Comparison of ENCODE assay signal across 19 cellular contexts in genomic region chr11:32056445-32056844, GRCh38. TPM values are rescaled to one million over a fixed set of nuclear protein-coding genes. Genes with fewer than 3 reads are reported as not detected.
DNase-seq lines count a peak whose midpoint lies in the region; ATAC-seq and TF ChIP-seq lines count a peak whose summit lies in the region.
"Had no signal": no experiment of that assay in that cellular context is flagged by ENCODE, and none has a peak within 500 bp of the region (broad histone marks: within the 10 kb centered on the region; RNA-seq: fewer than 3 reads in every experiment).

No MANE protein-coding gene starts in this region.

- no peaks in the 10 kb centered on the region for H3K4me1 Mint-ChIP-seq in Calu3 (ENCODE audit: low read depth, unreplicated experiment)
- no peaks in the 10 kb centered on the region for H3K4me1 Mint-ChIP-seq in activated naive CD8-positive, alpha-beta T cell treated with anti-CD3 and anti-CD28 coated beads, Interleukin-2, amount 50 U/mL, for 24 hours

- no peaks in the 10 kb centered on the region for H3K27me3 ChIP-seq in SJCRH30
- H3K27me3 ChIP-seq: BE2C had no signal

- H3K4me1 ChIP-seq in SJCRH30, result peaks cover 17% of the 10 kb centered on the region
- H3K4me1 ChIP-seq: BE2C, prostate gland had no signal

- no peaks in the 10 kb centered on the region for H3K36me3 ChIP-seq in SJCRH30
- H3K36me3 ChIP-seq: BE2C, prostate gland, thoracic aorta had no signal

- CTCF ChIA-PET in Calu3 (lab: Charles Lee), result no interaction called here

- H3K27ac ChIP-seq in SJCRH30, result no peak overlapping the region
- H3K27ac ChIP-seq: prostate gland, thoracic aorta had no signal

- peaks cover 90% of the 10 kb centered on the region for H3K27me3 Mint-ChIP-seq in Calu3 (ENCODE audit: unreplicated experiment)
- H3K27me3 Mint-ChIP-seq in activated naive CD8-positive, alpha-beta T cell treated with anti-CD3 and anti-CD28 coated beads, Interleukin-2, amount 50 U/mL, for 24 hours, result peaks cover 17% of the 10 kb centered on the region

- H3K4me3 ChIP-seq in SJCRH30 (no peak overlapping the region), fibroblast of mammary gland (ENCODE audit: control insufficient read depth, low read depth, low read length) (no peak overlapping the region)
- H3K4me3 ChIP-seq: prostate gland, thoracic aorta had no signal

- H3K9me3 Mint-ChIP-seq in Calu3 (ENCODE audit: low read depth, unreplicated experiment), result no peaks in the 10 kb centered on the region
- H3K9me3 Mint-ChIP-seq in activated naive CD8-positive, alpha-beta T cell treated with anti-CD3 and anti-CD28 coated beads, Interleukin-2, amount 50 U/mL, for 24 hours, result no peaks in the 10 kb centered on the region
- H3K9me3 Mint-ChIP-seq: activated CD8-positive, alpha-beta T cell treated with anti-CD3 and anti-CD28 coated beads for 36 hours; endodermal cell had no signal

- H3K4me3 Mint-ChIP-seq in Calu3 (ENCODE audit: low read depth, unreplicated experiment), result no peak overlapping the region
- no peak overlapping the region for H3K4me3 Mint-ChIP-seq in activated naive CD8-positive, alpha-beta T cell treated with anti-CD3 and anti-CD28 coated beads, Interleukin-2, amount 50 U/mL, for 24 hours
- H3K4me3 Mint-ChIP-seq: activated CD8-positive, alpha-beta T cell treated with anti-CD3 and anti-CD28 coated beads for 36 hours; endodermal cell had no signal

- TF ChIP-seq CTCF in AG09319 (IDR thresholded peaks at IDR 0.05; ENCODE audit: low read depth, low read length), result no peak
- TF ChIP-seq CTCF in fibroblast of mammary gland (conservative IDR thresholded peaks at IDR 0.05; ENCODE audit: control insufficient read depth, insufficient read depth, low read depth, low read length), result no peak
- no peak for TF ChIP-seq CTCF in Calu3 (IDR thresholded peaks at IDR 0.05; ENCODE audit: unreplicated experiment)

- H3K9me3 ChIP-seq in SJCRH30 (replicated peaks), result no peaks in the 10 kb centered on the region
- H3K9me3 ChIP-seq: BE2C, prostate gland, thoracic aorta had no signal

- intact Hi-C loops in Calu3 (cut with micrococcal nuclease; ENCODE audit: unreplicated experiment), result no loop called here

- H3K36me3 Mint-ChIP-seq in Calu3 (ENCODE audit: insufficient read depth, unreplicated experiment), result no peaks in the 10 kb centered on the region
- no peaks in the 10 kb centered on the region for H3K36me3 Mint-ChIP-seq in activated naive CD8-positive, alpha-beta T cell treated with anti-CD3 and anti-CD28 coated beads, Interleukin-2, amount 50 U/mL, for 24 hours (ENCODE audit: low read depth)

- no peak for ATAC-seq in activated naive CD8-positive, alpha-beta T cell treated with anti-CD3 and anti-CD28 coated beads, Interleukin-2, amount 50 U/mL, for 24 hours
- no peak for ATAC-seq in GM19467 (IDR thresholded peaks at IDR 0.05; ENCODE audit: unreplicated experiment)
- ATAC-seq: activated CD8-positive, alpha-beta T cell treated with anti-CD3 and anti-CD28 coated beads for 36 hours; left colon; Right ventricle myocardium inferior had no signal

- DNase-seq in AG09319 (ENCODE audit: extremely low read depth, low read depth) (peak; percentile 38), H4 (ENCODE audit: low spot score) (peak; percentile 96), SJCRH30 (peak; percentile 20 to 24), fibroblast of mammary gland (ENCODE audit: low read depth) (peak; percentile 52), Calu3 (no peak), DMS 273 (lab: John Stamatoyannopoulos, UW; ENCODE audit: unreplicated experiment) (no peak)
- DNase-seq in activated naive CD8-positive, alpha-beta T cell treated with anti-CD3 and anti-CD28 coated beads, Interleukin-2, amount 50 U/mL, for 24 hours, result no peak
- DNase-seq: activated CD8-positive, alpha-beta T cell treated with anti-CD3 and anti-CD28 coated beads for 36 hours; BE2C; endodermal cell; GOT3; hippocampal formation; left colon; NCI-H2107; T1000 had no signal

- H3K27ac Mint-ChIP-seq in Calu3 (ENCODE audit: unreplicated experiment), result no peak overlapping the region
- no peak overlapping the region for H3K27ac Mint-ChIP-seq in activated naive CD8-positive, alpha-beta T cell treated with anti-CD3 and anti-CD28 coated beads, Interleukin-2, amount 50 U/mL, for 24 hours
- H3K27ac Mint-ChIP-seq: activated CD8-positive, alpha-beta T cell treated with anti-CD3 and anti-CD28 coated beads for 36 hours; endodermal cell had no signal

- no TSS peak for BruUV-seq in Calu3 (replicated peaks; lab: Mats Ljungman, UMichigan)

RNA-seq across cellular contexts. Expression of gene RCN1, which starts 34.4 kb away (rescaled TPM):
- 254 and 283 TPM in 2 replicates for total RNA-seq in H4 (2014; rRNA removed; shearing (Covaris generic))
- total RNA-seq in SJCRH30 (2014; rRNA removed; shearing (Covaris generic)), result 200 and 214 TPM in 2 replicates
- total RNA-seq in Calu3 (2022), result 163 and 186 TPM in 2 replicates

Comparison
In these comparisons a context has a peak if more than half of its experiments do, and no peak if none do; other contexts are left out.
1. DNase-seq: peak in AG09319 (single experiment), H4 (single experiment), SJCRH30 (2 of 2) and fibroblast of mammary gland (single experiment); none in Calu3 (single experiment), activated naive CD8-positive, alpha-beta T cell treated with anti-CD3 and anti-CD28 coated beads, Interleukin-2, amount 50 U/mL, for 24 hours (single experiment) and DMS 273 (single experiment).